20 cellular contexts compared by ENCODE assay signal in the genomic region with DNA sequence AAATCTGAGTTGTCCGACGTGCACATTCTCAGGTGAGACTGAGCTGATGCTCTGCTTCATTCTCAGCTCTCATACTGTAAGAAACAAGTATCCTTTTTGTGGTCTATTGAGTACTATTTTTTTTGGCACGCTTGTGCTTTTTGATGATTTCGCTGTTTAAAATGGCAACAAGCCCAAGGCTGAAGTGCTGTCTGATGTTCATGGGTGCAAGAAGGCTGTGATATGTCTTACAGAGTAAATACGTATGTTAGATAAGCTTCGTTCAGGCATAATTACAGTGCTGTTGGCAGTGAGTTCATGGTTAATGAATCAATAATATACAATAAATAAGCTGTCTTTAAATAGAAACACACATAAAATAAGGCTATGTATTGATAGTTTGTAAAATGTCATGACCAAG. TPM values are rescaled to one million over a fixed set of nuclear protein-coding genes. Genes with fewer than 3 reads are reported as not detected.
DNase-seq lines count a peak whose midpoint lies in the region; ATAC-seq, FAIRE-seq and TF ChIP-seq lines count a peak whose summit lies in the region.
"Had no signal": no experiment of that assay in that cellular context is flagged by ENCODE, and none has a peak within 500 bp of the region (broad histone marks: within the 10 kb centered on the region; RNA-seq: fewer than 3 reads in every experiment).

No MANE protein-coding gene starts in this region.

- no peak overlapping the region for H3K4me3 ChIP-seq in AG04450 (ENCODE audit: low read depth, low read length)
- H3K4me3 ChIP-seq: A549, right atrium auricular region, tibial artery had no signal

- ATAC-seq in HG03457 (IDR thresholded peaks at IDR 0.05; ENCODE audit: unreplicated experiment): no peak
- ATAC-seq: A549; HepG2; stimulated activated naive B cell treated with anti-CD40 and anti-IgM and Interleukin-4, amounts not matched to agents 10 μg/mL and 1 μg/mL and 100 μg/mL, for 72 hours; T-helper 17 cell had no signal

- FAIRE-seq in islet of Langerhans (lab: Jason Lieb, UNC): peak; percentile 97
- FAIRE-seq: HepG2 had no signal

- no peak overlapping the region for H3K27ac ChIP-seq in AG04450 (ENCODE audit: low read depth, low read length)
- H3K27ac ChIP-seq: A549, right atrium auricular region, tibial artery had no signal

- H3K27me3 ChIP-seq in AG04450 (ENCODE audit: control insufficient read depth, insufficient read depth, low read length): no peaks in the 10 kb centered on the region
- H3K27me3 ChIP-seq: right atrium auricular region, tibial artery had no signal

- CTCF ChIA-PET in AG04450 (lab: Charles Lee): interaction anchor here (0.9 to 1.0 kb wide), 2 partner anchors 27 to 321 kb away, joined by 3 to 5 read pairs; a partner anchor contains a TSS

- no peaks in the 10 kb centered on the region for H3K4me1 Mint-ChIP-seq in activated CD4-positive, alpha-beta T cell treated with anti-CD3 and anti-CD28 coated beads, Interleukin-2, amount 10 ng/mL, durations not matched to agents 24 days and 14 days
- peaks cover under 1% of the 10 kb centered on the region for H3K4me1 Mint-ChIP-seq in glutamatergic neuron (ENCODE audit: low read depth, unreplicated experiment)
- H3K4me1 Mint-ChIP-seq: central memory CD8-positive, alpha-beta T cell; stimulated activated naive B cell treated with anti-CD40 and anti-IgM and Interleukin-4, amounts not matched to agents 10 μg/mL and 1 μg/mL and 100 μg/mL, for 72 hours had no signal

- intact Hi-C loops in activated CD4-positive, alpha-beta T cell treated with anti-CD3 and anti-CD28 coated beads, Interleukin-2, amount 10 ng/mL, durations not matched to agents 24 days and 14 days (cut with micrococcal nuclease): no loop called here

- DNase-seq in AG04450 (ENCODE audit: low read depth, low spot score) (peak; percentile 24), NCI-H1092 treated with DMSO at 0.1 percent for 48 hours (lab: John Stamatoyannopoulos, UW) (peak; percentile 88), astrocyte of the hippocampus (ENCODE audit: low read depth, low spot score) (peak; percentile 57), GM19240 (ENCODE audit: insufficient read length, low spot score) (no peak), glutamatergic neuron (no peak)
- no peak for DNase-seq in activated CD4-positive, alpha-beta T cell treated with anti-CD3 and anti-CD28 coated beads, Interleukin-2, amount 10 ng/mL, durations not matched to agents 24 days and 14 days
- DNase-seq: activated CD4-positive, CD25-positive, alpha-beta regulatory T cell; effector CD8-positive, alpha-beta T cell; NCI-H187 treated with DMSO at 0.1 percent for 48 hours; nucleus accumbens; SIG-M5; stimulated activated naive B cell treated with anti-CD40 and anti-IgM and Interleukin-4, amounts not matched to agents 10 μg/mL and 1 μg/mL and 100 μg/mL, for 72 hours; T-helper 17 cell; tibial artery had no signal

- H3K36me3 Mint-ChIP-seq in activated CD4-positive, alpha-beta T cell treated with anti-CD3 and anti-CD28 coated beads, Interleukin-2, amount 10 ng/mL, durations not matched to agents 24 days and 14 days (ENCODE audit: low read depth): peaks cover 33% of the 10 kb centered on the region
- peaks cover 1% of the 10 kb centered on the region for H3K36me3 Mint-ChIP-seq in glutamatergic neuron (ENCODE audit: unreplicated experiment)

- H3K9me3 Mint-ChIP-seq in activated CD4-positive, alpha-beta T cell treated with anti-CD3 and anti-CD28 coated beads, Interleukin-2, amount 10 ng/mL, durations not matched to agents 24 days and 14 days: no peaks in the 10 kb centered on the region
- H3K9me3 Mint-ChIP-seq in glutamatergic neuron (ENCODE audit: unreplicated experiment): no peaks in the 10 kb centered on the region
- H3K9me3 Mint-ChIP-seq: central memory CD8-positive, alpha-beta T cell; stimulated activated naive B cell treated with anti-CD40 and anti-IgM and Interleukin-4, amounts not matched to agents 10 μg/mL and 1 μg/mL and 100 μg/mL, for 72 hours had no signal

- no peak for TF ChIP-seq CTCF in AG04450 (IDR thresholded peaks at IDR 0.05; ENCODE audit: low read depth, low read length)
- TF ChIP-seq CTCF in glutamatergic neuron (IDR thresholded peaks at IDR 0.05; ENCODE audit: partially characterized antibody, unreplicated experiment): no peak

- no peaks in the 10 kb centered on the region for H3K9me3 ChIP-seq in AG04450 (ENCODE audit: control insufficient read depth, insufficient read depth, low read length)
- H3K9me3 ChIP-seq: A549, right atrium auricular region, tibial artery had no signal

- H3K4me3 Mint-ChIP-seq in activated CD4-positive, alpha-beta T cell treated with anti-CD3 and anti-CD28 coated beads, Interleukin-2, amount 10 ng/mL, durations not matched to agents 24 days and 14 days: no peak overlapping the region
- no peak overlapping the region for H3K4me3 Mint-ChIP-seq in glutamatergic neuron (ENCODE audit: unreplicated experiment)
- H3K4me3 Mint-ChIP-seq: central memory CD8-positive, alpha-beta T cell; stimulated activated naive B cell treated with anti-CD40 and anti-IgM and Interleukin-4, amounts not matched to agents 10 μg/mL and 1 μg/mL and 100 μg/mL, for 72 hours; T-helper 17 cell had no signal

- H3K27ac Mint-ChIP-seq in activated CD4-positive, alpha-beta T cell treated with anti-CD3 and anti-CD28 coated beads, Interleukin-2, amount 10 ng/mL, durations not matched to agents 24 days and 14 days: no peak overlapping the region
- no peak overlapping the region for H3K27ac Mint-ChIP-seq in glutamatergic neuron (ENCODE audit: unreplicated experiment)
- H3K27ac Mint-ChIP-seq: stimulated activated naive B cell treated with anti-CD40 and anti-IgM and Interleukin-4, amounts not matched to agents 10 μg/mL and 1 μg/mL and 100 μg/mL, for 72 hours; T-helper 17 cell had no signal

- POLR2A ChIA-PET in AG04450 (lab: Yijun Ruan, JAX): no interaction called here

- H3K27me3 Mint-ChIP-seq in activated CD4-positive, alpha-beta T cell treated with anti-CD3 and anti-CD28 coated beads, Interleukin-2, amount 10 ng/mL, durations not matched to agents 24 days and 14 days: no peaks in the 10 kb centered on the region
- H3K27me3 Mint-ChIP-seq in glutamatergic neuron (ENCODE audit: unreplicated experiment): no peaks in the 10 kb centered on the region
- H3K27me3 Mint-ChIP-seq: central memory CD8-positive, alpha-beta T cell; stimulated activated naive B cell treated with anti-CD40 and anti-IgM and Interleukin-4, amounts not matched to agents 10 μg/mL and 1 μg/mL and 100 μg/mL, for 72 hours; T-helper 17 cell had no signal

RNA-seq across cellular contexts. Expression of a gene that starts 27.2 kb away (rescaled TPM):
- polyA plus RNA-seq in AG04450 (2011; rRNA removed): 25.2 and 32.9 TPM in 2 replicates
- 24.6 and 35.7 TPM in 2 replicates for polyA minus RNA-seq in AG04450 (2011; rRNA and poly(A)+ RNA removed)
- total RNA-seq in activated CD4-positive, alpha-beta T cell treated with anti-CD3 and anti-CD28 coated beads, Interleukin-2, amount 10 ng/mL, durations not matched to agents 24 days and 14 days: 47.3 and 50.2 TPM in 2 replicates
- 36.8 TPM for total RNA-seq in glutamatergic neuron (ENCODE audit: unreplicated experiment)

RNA-seq across cellular contexts. Expression of a gene that starts 45.7 kb away (rescaled TPM):
- 20.2 and 26.9 TPM in 2 replicates for polyA plus RNA-seq in AG04450 (2011; rRNA removed)
- 15.5 and 37.9 TPM in 2 replicates for polyA minus RNA-seq in AG04450 (2011; rRNA and poly(A)+ RNA removed)
- total RNA-seq in activated CD4-positive, alpha-beta T cell treated with anti-CD3 and anti-CD28 coated beads, Interleukin-2, amount 10 ng/mL, durations not matched to agents 24 days and 14 days: 53.9 and 56.3 TPM in 2 replicates
- total RNA-seq in glutamatergic neuron (ENCODE audit: unreplicated experiment): 39.3 TPM

Comparison
In these comparisons a context has a peak if more than half of its experiments do, and no peak if none do; other contexts are left out.
1. DNase-seq: peak in AG04450 (single experiment), NCI-H1092 treated with DMSO at 0.1 percent for 48 hours (single experiment) and astrocyte of the hippocampus (single experiment); none in activated CD4-positive, alpha-beta T cell treated with anti-CD3 and anti-CD28 coated beads, Interleukin-2, amount 10 ng/mL, durations not matched to agents 24 days and 14 days (single experiment), GM19240 (single experiment) and glutamatergic neuron (single experiment).